In the genomic region with DNA sequence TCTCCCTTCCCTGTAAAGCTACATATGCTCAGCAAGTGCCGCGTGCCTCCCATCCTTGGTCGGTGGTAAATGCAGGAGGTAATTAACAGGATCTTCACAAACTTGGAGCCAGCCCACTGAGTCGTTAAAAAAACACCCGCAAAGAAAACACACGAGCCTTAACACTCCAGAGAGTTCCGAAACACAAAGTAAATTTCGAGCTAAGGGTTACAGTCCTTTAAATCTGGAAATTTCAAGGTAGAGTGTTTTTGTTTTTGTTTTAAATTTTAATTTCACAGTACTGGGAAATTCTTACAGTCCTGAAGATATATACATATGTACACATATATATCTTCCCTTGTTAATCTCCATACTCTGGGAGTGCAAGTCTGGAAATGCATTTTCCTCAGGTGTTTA, we compare ENCODE assay signal across 1 cellular context.
TF ChIP-seq lines count a peak whose summit lies in the region.

No MANE protein-coding gene starts in this region.

TF ChIP-seq in K562, 482 proteins besides CTCF, POLR2A, EP300 and RAD21 (continued from another document and continues in another):
- TF ChIP-seq KLF6 (CRISPR knock-in tag; IDR thresholded peaks at IDR 0.05; ENCODE audit: borderline replicate concordance) (0 out of 2 replicates have a peak, but pooled peaks have one; percentile 0), SNIP1 (IDR thresholded peaks at IDR 0.05; ENCODE audit: low read depth) (no peak), RAD51 (IDR thresholded peaks at IDR 0.05; ENCODE audit: borderline replicate concordance, low read depth) (peak; percentile 27; the same call in 1 of the 2 replicates), ETV1 (tag; conservative IDR thresholded peaks at IDR 0.05; ENCODE audit: low read depth) (no peak), FOXA3 (CRISPR knock-in tag; conservative IDR thresholded peaks at IDR 0.05 in 1 of 2, IDR thresholded peaks at IDR 0.05 in 1 of 2) (no peak), MIER1 (IDR thresholded peaks at IDR 0.05; ENCODE audit: low read depth) (no peak), NBN (IDR thresholded peaks at IDR 0.05; ENCODE audit: low read depth) (no peak; the same call in 1 of the 2 replicates), ZNF76 (CRISPR knock-in tag; IDR thresholded peaks at IDR 0.05; ENCODE audit: borderline replicate concordance) (no peak), ZNF121 (CRISPR knock-in tag; conservative IDR thresholded peaks at IDR 0.05) (no peak), TGIF2 (CRISPR knock-in tag; IDR thresholded peaks at IDR 0.05) (no peak), NR2C2 (CRISPR knock-in tag; IDR thresholded peaks at IDR 0.05) (0 out of 2 replicates have a peak, but pooled peaks have one; percentile 16), NR2C2 (tag; IDR thresholded peaks at IDR 0.05) (peak; percentile 16; the same call in 1 of the 2 replicates), PML (IDR thresholded peaks at IDR 0.05; ENCODE audit: low read length) (peak; percentile 59; the same call in 1 of the 2 replicates), MAFF (IDR thresholded peaks at IDR 0.05; ENCODE audit: low read length) (no peak), ZNF239 (CRISPR knock-in tag; IDR thresholded peaks at IDR 0.05) (no peak), LCOR (CRISPR knock-in tag; IDR thresholded peaks at IDR 0.05) (peak; percentile 80), GTF2F1 (IDR thresholded peaks at IDR 0.05; ENCODE audit: low read depth, low read length) (no peak; the same call in 1 of the 2 replicates), CBX3 (IDR thresholded peaks at IDR 0.05; ENCODE audit: borderline replicate concordance in 1 of 2, low read length in 2 of 2) (0 out of 3 replicates have a peak, but pooled peaks of 1 of the 2 experiments have one; percentile 53), SREBF2 (CRISPR knock-in tag; IDR thresholded peaks at IDR 0.05) (no peak)
- TF ChIP-seq, protein P1, sequence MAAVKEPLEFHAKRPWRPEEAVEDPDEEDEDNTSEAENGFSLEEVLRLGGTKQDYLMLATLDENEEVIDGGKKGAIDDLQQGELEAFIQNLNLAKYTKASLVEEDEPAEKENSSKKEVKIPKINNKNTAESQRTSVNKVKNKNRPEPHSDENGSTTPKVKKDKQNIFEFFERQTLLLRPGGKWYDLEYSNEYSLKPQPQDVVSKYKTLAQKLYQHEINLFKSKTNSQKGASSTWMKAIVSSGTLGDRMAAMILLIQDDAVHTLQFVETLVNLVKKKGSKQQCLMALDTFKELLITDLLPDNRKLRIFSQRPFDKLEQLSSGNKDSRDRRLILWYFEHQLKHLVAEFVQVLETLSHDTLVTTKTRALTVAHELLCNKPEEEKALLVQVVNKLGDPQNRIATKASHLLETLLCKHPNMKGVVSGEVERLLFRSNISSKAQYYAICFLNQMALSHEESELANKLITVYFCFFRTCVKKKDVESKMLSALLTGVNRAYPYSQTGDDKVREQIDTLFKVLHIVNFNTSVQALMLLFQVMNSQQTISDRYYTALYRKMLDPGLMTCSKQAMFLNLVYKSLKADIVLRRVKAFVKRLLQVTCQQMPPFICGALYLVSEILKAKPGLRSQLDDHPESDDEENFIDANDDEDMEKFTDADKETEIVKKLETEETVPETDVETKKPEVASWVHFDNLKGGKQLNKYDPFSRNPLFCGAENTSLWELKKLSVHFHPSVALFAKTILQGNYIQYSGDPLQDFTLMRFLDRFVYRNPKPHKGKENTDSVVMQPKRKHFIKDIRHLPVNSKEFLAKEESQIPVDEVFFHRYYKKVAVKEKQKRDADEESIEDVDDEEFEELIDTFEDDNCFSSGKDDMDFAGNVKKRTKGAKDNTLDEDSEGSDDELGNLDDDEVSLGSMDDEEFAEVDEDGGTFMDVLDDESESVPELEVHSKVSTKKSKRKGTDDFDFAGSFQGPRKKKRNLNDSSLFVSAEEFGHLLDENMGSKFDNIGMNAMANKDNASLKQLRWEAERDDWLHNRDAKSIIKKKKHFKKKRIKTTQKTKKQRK (IDR thresholded peaks at IDR 0.05; ENCODE audit: borderline replicate concordance, low read depth, low read length), result no peak
- TF ChIP-seq, protein P2, sequence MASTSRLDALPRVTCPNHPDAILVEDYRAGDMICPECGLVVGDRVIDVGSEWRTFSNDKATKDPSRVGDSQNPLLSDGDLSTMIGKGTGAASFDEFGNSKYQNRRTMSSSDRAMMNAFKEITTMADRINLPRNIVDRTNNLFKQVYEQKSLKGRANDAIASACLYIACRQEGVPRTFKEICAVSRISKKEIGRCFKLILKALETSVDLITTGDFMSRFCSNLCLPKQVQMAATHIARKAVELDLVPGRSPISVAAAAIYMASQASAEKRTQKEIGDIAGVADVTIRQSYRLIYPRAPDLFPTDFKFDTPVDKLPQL (IDR thresholded peaks at IDR 0.05; ENCODE audit: extremely low read depth, insufficient read length), result no peak
- TF ChIP-seq, protein P3, sequence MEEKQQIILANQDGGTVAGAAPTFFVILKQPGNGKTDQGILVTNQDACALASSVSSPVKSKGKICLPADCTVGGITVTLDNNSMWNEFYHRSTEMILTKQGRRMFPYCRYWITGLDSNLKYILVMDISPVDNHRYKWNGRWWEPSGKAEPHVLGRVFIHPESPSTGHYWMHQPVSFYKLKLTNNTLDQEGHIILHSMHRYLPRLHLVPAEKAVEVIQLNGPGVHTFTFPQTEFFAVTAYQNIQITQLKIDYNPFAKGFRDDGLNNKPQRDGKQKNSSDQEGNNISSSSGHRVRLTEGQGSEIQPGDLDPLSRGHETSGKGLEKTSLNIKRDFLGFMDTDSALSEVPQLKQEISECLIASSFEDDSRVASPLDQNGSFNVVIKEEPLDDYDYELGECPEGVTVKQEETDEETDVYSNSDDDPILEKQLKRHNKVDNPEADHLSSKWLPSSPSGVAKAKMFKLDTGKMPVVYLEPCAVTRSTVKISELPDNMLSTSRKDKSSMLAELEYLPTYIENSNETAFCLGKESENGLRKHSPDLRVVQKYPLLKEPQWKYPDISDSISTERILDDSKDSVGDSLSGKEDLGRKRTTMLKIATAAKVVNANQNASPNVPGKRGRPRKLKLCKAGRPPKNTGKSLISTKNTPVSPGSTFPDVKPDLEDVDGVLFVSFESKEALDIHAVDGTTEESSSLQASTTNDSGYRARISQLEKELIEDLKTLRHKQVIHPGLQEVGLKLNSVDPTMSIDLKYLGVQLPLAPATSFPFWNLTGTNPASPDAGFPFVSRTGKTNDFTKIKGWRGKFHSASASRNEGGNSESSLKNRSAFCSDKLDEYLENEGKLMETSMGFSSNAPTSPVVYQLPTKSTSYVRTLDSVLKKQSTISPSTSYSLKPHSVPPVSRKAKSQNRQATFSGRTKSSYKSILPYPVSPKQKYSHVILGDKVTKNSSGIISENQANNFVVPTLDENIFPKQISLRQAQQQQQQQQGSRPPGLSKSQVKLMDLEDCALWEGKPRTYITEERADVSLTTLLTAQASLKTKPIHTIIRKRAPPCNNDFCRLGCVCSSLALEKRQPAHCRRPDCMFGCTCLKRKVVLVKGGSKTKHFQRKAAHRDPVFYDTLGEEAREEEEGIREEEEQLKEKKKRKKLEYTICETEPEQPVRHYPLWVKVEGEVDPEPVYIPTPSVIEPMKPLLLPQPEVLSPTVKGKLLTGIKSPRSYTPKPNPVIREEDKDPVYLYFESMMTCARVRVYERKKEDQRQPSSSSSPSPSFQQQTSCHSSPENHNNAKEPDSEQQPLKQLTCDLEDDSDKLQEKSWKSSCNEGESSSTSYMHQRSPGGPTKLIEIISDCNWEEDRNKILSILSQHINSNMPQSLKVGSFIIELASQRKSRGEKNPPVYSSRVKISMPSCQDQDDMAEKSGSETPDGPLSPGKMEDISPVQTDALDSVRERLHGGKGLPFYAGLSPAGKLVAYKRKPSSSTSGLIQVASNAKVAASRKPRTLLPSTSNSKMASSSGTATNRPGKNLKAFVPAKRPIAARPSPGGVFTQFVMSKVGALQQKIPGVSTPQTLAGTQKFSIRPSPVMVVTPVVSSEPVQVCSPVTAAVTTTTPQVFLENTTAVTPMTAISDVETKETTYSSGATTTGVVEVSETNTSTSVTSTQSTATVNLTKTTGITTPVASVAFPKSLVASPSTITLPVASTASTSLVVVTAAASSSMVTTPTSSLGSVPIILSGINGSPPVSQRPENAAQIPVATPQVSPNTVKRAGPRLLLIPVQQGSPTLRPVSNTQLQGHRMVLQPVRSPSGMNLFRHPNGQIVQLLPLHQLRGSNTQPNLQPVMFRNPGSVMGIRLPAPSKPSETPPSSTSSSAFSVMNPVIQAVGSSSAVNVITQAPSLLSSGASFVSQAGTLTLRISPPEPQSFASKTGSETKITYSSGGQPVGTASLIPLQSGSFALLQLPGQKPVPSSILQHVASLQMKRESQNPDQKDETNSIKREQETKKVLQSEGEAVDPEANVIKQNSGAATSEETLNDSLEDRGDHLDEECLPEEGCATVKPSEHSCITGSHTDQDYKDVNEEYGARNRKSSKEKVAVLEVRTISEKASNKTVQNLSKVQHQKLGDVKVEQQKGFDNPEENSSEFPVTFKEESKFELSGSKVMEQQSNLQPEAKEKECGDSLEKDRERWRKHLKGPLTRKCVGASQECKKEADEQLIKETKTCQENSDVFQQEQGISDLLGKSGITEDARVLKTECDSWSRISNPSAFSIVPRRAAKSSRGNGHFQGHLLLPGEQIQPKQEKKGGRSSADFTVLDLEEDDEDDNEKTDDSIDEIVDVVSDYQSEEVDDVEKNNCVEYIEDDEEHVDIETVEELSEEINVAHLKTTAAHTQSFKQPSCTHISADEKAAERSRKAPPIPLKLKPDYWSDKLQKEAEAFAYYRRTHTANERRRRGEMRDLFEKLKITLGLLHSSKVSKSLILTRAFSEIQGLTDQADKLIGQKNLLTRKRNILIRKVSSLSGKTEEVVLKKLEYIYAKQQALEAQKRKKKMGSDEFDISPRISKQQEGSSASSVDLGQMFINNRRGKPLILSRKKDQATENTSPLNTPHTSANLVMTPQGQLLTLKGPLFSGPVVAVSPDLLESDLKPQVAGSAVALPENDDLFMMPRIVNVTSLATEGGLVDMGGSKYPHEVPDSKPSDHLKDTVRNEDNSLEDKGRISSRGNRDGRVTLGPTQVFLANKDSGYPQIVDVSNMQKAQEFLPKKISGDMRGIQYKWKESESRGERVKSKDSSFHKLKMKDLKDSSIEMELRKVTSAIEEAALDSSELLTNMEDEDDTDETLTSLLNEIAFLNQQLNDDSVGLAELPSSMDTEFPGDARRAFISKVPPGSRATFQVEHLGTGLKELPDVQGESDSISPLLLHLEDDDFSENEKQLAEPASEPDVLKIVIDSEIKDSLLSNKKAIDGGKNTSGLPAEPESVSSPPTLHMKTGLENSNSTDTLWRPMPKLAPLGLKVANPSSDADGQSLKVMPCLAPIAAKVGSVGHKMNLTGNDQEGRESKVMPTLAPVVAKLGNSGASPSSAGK (IDR thresholded peaks at IDR 0.05), result peak; percentile 89
- TF ChIP-seq, protein P4, sequence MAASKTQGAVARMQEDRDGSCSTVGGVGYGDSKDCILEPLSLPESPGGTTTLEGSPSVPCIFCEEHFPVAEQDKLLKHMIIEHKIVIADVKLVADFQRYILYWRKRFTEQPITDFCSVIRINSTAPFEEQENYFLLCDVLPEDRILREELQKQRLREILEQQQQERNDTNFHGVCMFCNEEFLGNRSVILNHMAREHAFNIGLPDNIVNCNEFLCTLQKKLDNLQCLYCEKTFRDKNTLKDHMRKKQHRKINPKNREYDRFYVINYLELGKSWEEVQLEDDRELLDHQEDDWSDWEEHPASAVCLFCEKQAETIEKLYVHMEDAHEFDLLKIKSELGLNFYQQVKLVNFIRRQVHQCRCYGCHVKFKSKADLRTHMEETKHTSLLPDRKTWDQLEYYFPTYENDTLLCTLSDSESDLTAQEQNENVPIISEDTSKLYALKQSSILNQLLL (CRISPR knock-in tag; IDR thresholded peaks at IDR 0.05; ENCODE audit: borderline replicate concordance), result no peak
- TF ChIP-seq, protein P5, sequence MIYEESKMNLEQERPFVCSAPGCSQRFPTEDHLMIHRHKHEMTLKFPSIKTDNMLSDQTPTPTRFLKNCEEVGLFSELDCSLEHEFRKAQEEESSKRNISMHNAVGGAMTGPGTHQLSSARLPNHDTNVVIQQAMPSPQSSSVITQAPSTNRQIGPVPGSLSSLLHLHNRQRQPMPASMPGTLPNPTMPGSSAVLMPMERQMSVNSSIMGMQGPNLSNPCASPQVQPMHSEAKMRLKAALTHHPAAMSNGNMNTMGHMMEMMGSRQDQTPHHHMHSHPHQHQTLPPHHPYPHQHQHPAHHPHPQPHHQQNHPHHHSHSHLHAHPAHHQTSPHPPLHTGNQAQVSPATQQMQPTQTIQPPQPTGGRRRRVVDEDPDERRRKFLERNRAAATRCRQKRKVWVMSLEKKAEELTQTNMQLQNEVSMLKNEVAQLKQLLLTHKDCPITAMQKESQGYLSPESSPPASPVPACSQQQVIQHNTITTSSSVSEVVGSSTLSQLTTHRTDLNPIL (CRISPR knock-in tag; IDR thresholded peaks at IDR 0.05), result no peak
- TF ChIP-seq, protein P6, sequence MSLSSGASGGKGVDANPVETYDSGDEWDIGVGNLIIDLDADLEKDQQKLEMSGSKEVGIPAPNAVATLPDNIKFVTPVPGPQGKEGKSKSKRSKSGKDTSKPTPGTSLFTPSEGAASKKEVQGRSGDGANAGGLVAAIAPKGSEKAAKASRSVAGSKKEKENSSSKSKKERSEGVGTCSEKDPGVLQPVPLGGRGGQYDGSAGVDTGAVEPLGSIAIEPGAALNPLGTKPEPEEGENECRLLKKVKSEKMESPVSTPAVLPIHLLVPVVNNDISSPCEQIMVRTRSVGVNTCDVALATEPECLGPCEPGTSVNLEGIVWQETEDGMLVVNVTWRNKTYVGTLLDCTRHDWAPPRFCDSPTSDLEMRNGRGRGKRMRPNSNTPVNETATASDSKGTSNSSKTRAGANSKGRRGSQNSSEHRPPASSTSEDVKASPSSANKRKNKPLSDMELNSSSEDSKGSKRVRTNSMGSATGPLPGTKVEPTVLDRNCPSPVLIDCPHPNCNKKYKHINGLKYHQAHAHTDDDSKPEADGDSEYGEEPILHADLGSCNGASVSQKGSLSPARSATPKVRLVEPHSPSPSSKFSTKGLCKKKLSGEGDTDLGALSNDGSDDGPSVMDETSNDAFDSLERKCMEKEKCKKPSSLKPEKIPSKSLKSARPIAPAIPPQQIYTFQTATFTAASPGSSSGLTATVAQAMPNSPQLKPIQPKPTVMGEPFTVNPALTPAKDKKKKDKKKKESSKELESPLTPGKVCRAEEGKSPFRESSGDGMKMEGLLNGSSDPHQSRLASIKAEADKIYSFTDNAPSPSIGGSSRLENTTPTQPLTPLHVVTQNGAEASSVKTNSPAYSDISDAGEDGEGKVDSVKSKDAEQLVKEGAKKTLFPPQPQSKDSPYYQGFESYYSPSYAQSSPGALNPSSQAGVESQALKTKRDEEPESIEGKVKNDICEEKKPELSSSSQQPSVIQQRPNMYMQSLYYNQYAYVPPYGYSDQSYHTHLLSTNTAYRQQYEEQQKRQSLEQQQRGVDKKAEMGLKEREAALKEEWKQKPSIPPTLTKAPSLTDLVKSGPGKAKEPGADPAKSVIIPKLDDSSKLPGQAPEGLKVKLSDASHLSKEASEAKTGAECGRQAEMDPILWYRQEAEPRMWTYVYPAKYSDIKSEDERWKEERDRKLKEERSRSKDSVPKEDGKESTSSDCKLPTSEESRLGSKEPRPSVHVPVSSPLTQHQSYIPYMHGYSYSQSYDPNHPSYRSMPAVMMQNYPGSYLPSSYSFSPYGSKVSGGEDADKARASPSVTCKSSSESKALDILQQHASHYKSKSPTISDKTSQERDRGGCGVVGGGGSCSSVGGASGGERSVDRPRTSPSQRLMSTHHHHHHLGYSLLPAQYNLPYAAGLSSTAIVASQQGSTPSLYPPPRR (CRISPR knock-in tag; IDR thresholded peaks at IDR 0.05; ENCODE audit: borderline replicate concordance), result peak; percentile 8; the same call in 1 of the 2 replicates
